Comparison of ENCODE assay signal across 10 cellular contexts in genomic region chrX:46838482-46838857, GRCh38. TPM values are rescaled to one million over a fixed set of nuclear protein-coding genes. Genes with fewer than 3 reads are reported as not detected.
DNase-seq lines count a peak whose midpoint lies in the region; TF ChIP-seq lines count a peak whose summit lies in the region.
"Had no signal": no experiment of that assay in that cellular context is flagged by ENCODE, and none has a peak within 500 bp of the region (broad histone marks: within the 10 kb centered on the region; RNA-seq: fewer than 3 reads in every experiment).

No MANE protein-coding gene starts in this region.

- H3K4me3 ChIP-seq in GM23248 (peak overlapping the region; percentile 96), Peyer's patch (peak overlapping the region in 2 of 4 donors; percentile 75 to 79), epithelial cell of esophagus (ENCODE audit: low read length) (peak overlapping the region; percentile 73), retinal pigment epithelial cell (ENCODE audit: low read length) (peak overlapping the region; percentile 58)

- H3K36me3 ChIP-seq in GM23248 (ENCODE audit: low read depth) (no peaks in the 10 kb centered on the region), Peyer's patch (no peaks in the 10 kb centered on the region)

- H2AFZ ChIP-seq in GM23248 = no peak overlapping the region

- no peak for TF ChIP-seq CTCF in Peyer's patch (IDR thresholded peaks at IDR 0.05)
- no peak for TF ChIP-seq CTCF in epithelial cell of esophagus (IDR thresholded peaks at IDR 0.05; ENCODE audit: insufficient read depth, low read depth, low read length, missing control alignments)
- no peak for TF ChIP-seq CTCF in retinal pigment epithelial cell (conservative IDR thresholded peaks at IDR 0.05; ENCODE audit: low read depth, low read length)

- peaks cover 26% of the 10 kb centered on the region for H3F3A ChIP-seq in GM23248 (ENCODE audit: insufficient read depth)

- intact Hi-C loops in posterior vena cava (cut with DNase I) = no loop called here

- H3K9me3 ChIP-seq in GM23248 (ENCODE audit: low read depth) (no peaks in the 10 kb centered on the region), Peyer's patch (no peaks in the 10 kb centered on the region)

- no peak for TF ChIP-seq POLR2A in Peyer's patch (IDR thresholded peaks at IDR 0.05)

- H3K27me3 ChIP-seq in GM23248 (replicated peaks; ENCODE audit: insufficient read depth) (no peaks in the 10 kb centered on the region), Peyer's patch (no peaks in the 10 kb centered on the region)

- DNase-seq in GM23248 (peak; percentile 50), Peyer's patch (no peak), epithelial cell of esophagus (ENCODE audit: low read depth) (peak; percentile 38), retinal pigment epithelial cell (ENCODE audit: low read depth) (no peak), DMS79 (lab: John Stamatoyannopoulos, UW) (no peak), posterior vena cava (ENCODE audit: low spot score) (no peak), DMS79 treated with DMSO at 0.1 percent for 48 hours (lab: John Stamatoyannopoulos, UW) (no peak)
- no peak for DNase-seq in activated effector memory CD4-positive, alpha-beta T cell treated with anti-CD3 and anti-CD28 coated beads, Interleukin-2, amount 50 U/mL, for 16 hours
- DNase-seq: activated gamma-delta T cell, NCI-H2107 had no signal

- 0% methylated on average over 1 of the region's 1 CpG for WGBS in GM23248 (ENCODE audit: low coverage in 1 of 2, low lambda C conversion rate in 2 of 2, missing lambda C conversion rate in 2 of 2), 2 experiments

- H3K27ac ChIP-seq in GM23248 (peak overlapping the region; percentile 97), Peyer's patch (peak overlapping the region in 3 of 4 donors; percentile 84 to 96 (median 92))

- in situ Hi-C loops in GM23248 (cut with MboI) = no loop called here

- H3K4me1 ChIP-seq in GM23248 (ENCODE audit: insufficient read depth) (peaks cover 30% of the 10 kb centered on the region), Peyer's patch (peaks cover 0 to 7% (median 0%) of the 10 kb centered on the region in 4 donors)

- peak overlapping the region; percentile 96 for H3K4me2 ChIP-seq in GM23248 (ENCODE audit: unreplicated experiment)

- H3K9ac ChIP-seq in GM23248 = peak overlapping the region; percentile 99

- peaks cover 60% of the 10 kb centered on the region for H3K79me2 ChIP-seq in GM23248 (ENCODE audit: insufficient read depth)

- H3K9me2 ChIP-seq in GM23248 (ENCODE audit: insufficient read depth) = no peaks in the 10 kb centered on the region

- 0 out of 2 replicates have a peak, but pooled peaks cover 3% of the 10 kb centered on the region for H4K20me1 ChIP-seq in GM23248 (ENCODE audit: insufficient read depth)

RNA-seq across cellular contexts. Expression of gene RP2, which starts 1.6 kb away (rescaled TPM):
- total RNA-seq in GM23248 (2014; rRNA removed; shearing (Covaris generic)) = 19.7 and 23.5 TPM in 2 replicates
- polyA plus RNA-seq in GM23248 (2016; fragmentation: Nextera tagmentation; extraction: Ambion mirVana) = 13.5 and 14.9 TPM in 2 replicates
- total RNA-seq in Peyer's patch (10 to 100 TPM in 2 of 4 donors, 1 to 10 TPM in 2; 5.4 to 17.3 (median 11.1) TPM), posterior vena cava (10 to 100 TPM; 10.6 to 13.1 TPM)

Comparison
In these comparisons a context has a peak if more than half of its experiments do, and no peak if none do; other contexts are left out.
1. DNase-seq: peak in GM23248 (single experiment) and epithelial cell of esophagus (single experiment); none in Peyer's patch (0 of 3), retinal pigment epithelial cell (single experiment), DMS79 (single experiment), activated effector memory CD4-positive, alpha-beta T cell treated with anti-CD3 and anti-CD28 coated beads, Interleukin-2, amount 50 U/mL, for 16 hours (single experiment), posterior vena cava (single experiment) and DMS79 treated with DMSO at 0.1 percent for 48 hours (single experiment).